In genomic region chr19:10403137-10404021, GRCh38 we compare ENCODE assay signal across 8 cellular contexts. TPM values are rescaled to one million over a fixed set of nuclear protein-coding genes. Genes with fewer than 3 reads are reported as not detected.
DNase-seq lines count a peak whose midpoint lies in the region; ATAC-seq and TF ChIP-seq lines count a peak whose summit lies in the region.

Gene CDC37 (minus strand): TSS chr19:10403542. CDS start chr19:10403479, 63 bp downstream.

- H3K27ac Mint-ChIP-seq in activated T-helper 2 cell treated with anti-CD3 and anti-CD28 coated beads, Interferon-gamma antibody, Interleukin-2, Interleukin-4, amounts not matched to agents 10 μg/mL and 5 μg/mL and 100 μg/mL, durations not matched to agents 14 hours and 24 hours and 36 hours, result peak within 1 kb of the TSS; percentile 87
- H3K27ac Mint-ChIP-seq in nephron, result peak within 1 kb of the TSS; percentile 81 to 89 (median 88)

- ATAC-seq in RWPE2 (ENCODE audit: low read depth), result peak; percentile 82
- peak; percentile 85 for ATAC-seq in stimulated activated naive CD8-positive, alpha-beta T cell treated with anti-CD3 and anti-CD28 coated beads, Interleukin-15, Interleukin-2, amounts not matched to agents 100 U/mL and 50 U/mL, for 24 hours

- intact Hi-C loops in activated T-helper 2 cell treated with anti-CD3 and anti-CD28 coated beads, Interferon-gamma antibody, Interleukin-2, Interleukin-4, amounts not matched to agents 10 μg/mL and 5 μg/mL and 100 μg/mL, durations not matched to agents 14 hours and 24 hours and 36 hours (cut with micrococcal nuclease), result loop anchor here (1.0 to 10.0 kb wide), 7 partner anchors 9 to 251 kb away; partner anchors contain the start of genes ILF3 and KRI1

- peak within 1 kb of the TSS; percentile 95 for H3K4me3 ChIP-seq in Loucy (ENCODE audit: low read length, poor library complexity, severe bottlenecking)
- H3K4me3 ChIP-seq in RWPE2 (ENCODE audit: severe bottlenecking), result peak within 1 kb of the TSS; percentile 78

- H3K9me3 Mint-ChIP-seq in activated T-helper 2 cell treated with anti-CD3 and anti-CD28 coated beads, Interferon-gamma antibody, Interleukin-2, Interleukin-4, amounts not matched to agents 10 μg/mL and 5 μg/mL and 100 μg/mL, durations not matched to agents 14 hours and 24 hours and 36 hours, result no peaks in the 10 kb centered on the region
- no peaks in the 10 kb centered on the region for H3K9me3 Mint-ChIP-seq in nephron

- H3K79me2 ChIP-seq in Loucy (ENCODE audit: insufficient read depth, low read length), result peaks cover 49% of the 10 kb centered on the region

- DNase-seq in EH (ENCODE audit: low read depth) (peak; percentile 96), H4 (ENCODE audit: low spot score) (peak; percentile 93), RWPE2 (ENCODE audit: low spot score) (peak; percentile 93), fibroblast of peridontal ligament (ENCODE audit: extremely low read depth) (peak; percentile 95)
- DNase-seq in activated T-helper 2 cell treated with anti-CD3 and anti-CD28 coated beads, Interferon-gamma antibody, Interleukin-2, Interleukin-4, amounts not matched to agents 10 μg/mL and 5 μg/mL and 100 μg/mL, durations not matched to agents 14 hours and 24 hours and 36 hours (ENCODE audit: low spot score), result peak; percentile 98
- peak; percentile 99 for DNase-seq in stimulated activated naive CD8-positive, alpha-beta T cell treated with anti-CD3 and anti-CD28 coated beads, Interleukin-15, Interleukin-2, amounts not matched to agents 100 U/mL and 50 U/mL, for 24 hours

- peak within 1 kb of the TSS; percentile 98 for H3K4me2 ChIP-seq in Loucy (ENCODE audit: low read depth, low read length, poor library complexity, severe bottlenecking)

- H3K9ac ChIP-seq in Loucy (ENCODE audit: low read depth, low read length, poor library complexity, severe bottlenecking), result peak within 1 kb of the TSS; percentile 93

- peak within 1 kb of the TSS; percentile 96 for H3K4me3 Mint-ChIP-seq in activated T-helper 2 cell treated with anti-CD3 and anti-CD28 coated beads, Interferon-gamma antibody, Interleukin-2, Interleukin-4, amounts not matched to agents 10 μg/mL and 5 μg/mL and 100 μg/mL, durations not matched to agents 14 hours and 24 hours and 36 hours (ENCODE audit: low read depth)
- peak within 1 kb of the TSS; percentile 98 to 99 (median 99) for H3K4me3 Mint-ChIP-seq in nephron

- peaks cover 30% of the 10 kb centered on the region for H3K4me1 ChIP-seq in Loucy (ENCODE audit: insufficient read depth, low read length, poor library complexity, severe bottlenecking)
- H3K4me1 ChIP-seq in RWPE2 (ENCODE audit: insufficient read depth, poor library complexity, severe bottlenecking), result peaks cover 9% of the 10 kb centered on the region

- H3K9me3 ChIP-seq in Loucy (ENCODE audit: insufficient read depth, low read depth, low read length) (no peaks in the 10 kb centered on the region), RWPE2 (ENCODE audit: severe bottlenecking) (no peaks in the 10 kb centered on the region)

- no peaks in the 10 kb centered on the region for H3K9me2 ChIP-seq in Loucy (replicated peaks; ENCODE audit: low read depth, low read length)

- H3K27me3 Mint-ChIP-seq in activated T-helper 2 cell treated with anti-CD3 and anti-CD28 coated beads, Interferon-gamma antibody, Interleukin-2, Interleukin-4, amounts not matched to agents 10 μg/mL and 5 μg/mL and 100 μg/mL, durations not matched to agents 14 hours and 24 hours and 36 hours (ENCODE audit: low read depth), result no peaks in the 10 kb centered on the region
- peaks cover 48% of the 10 kb centered on the region for H3K27me3 Mint-ChIP-seq in nephron (ENCODE audit: low read depth)

- H3K36me3 ChIP-seq in Loucy (ENCODE audit: insufficient read depth, low read length), result no peaks in the 10 kb centered on the region
- H3K36me3 ChIP-seq in RWPE2 (ENCODE audit: low read depth), result peaks cover 26% of the 10 kb centered on the region

- H3K27ac ChIP-seq in RWPE2 (ENCODE audit: poor library complexity, severe bottlenecking), result peak within 1 kb of the TSS; percentile 66

- H4K20me1 ChIP-seq in Loucy (ENCODE audit: insufficient read depth, low read length, poor library complexity, severe bottlenecking), result peaks cover 40% of the 10 kb centered on the region

- H3K27me3 ChIP-seq in Loucy (ENCODE audit: insufficient read depth, low read length, poor library complexity, severe bottlenecking) (no peaks in the 10 kb centered on the region), RWPE2 (ENCODE audit: insufficient read depth, poor library complexity, severe bottlenecking) (peaks cover 11% of the 10 kb centered on the region)

- H3F3A ChIP-seq in Loucy (ENCODE audit: low read depth), result peaks cover 8% of the 10 kb centered on the region; the same call in 1 of the 2 replicates

- no peak for TF ChIP-seq CTCF in Loucy (conservative IDR thresholded peaks at IDR 0.05; ENCODE audit: low read length)
- no peak for TF ChIP-seq CTCF in RWPE2 (IDR thresholded peaks at IDR 0.05; ENCODE audit: poor library complexity, severe bottlenecking)
- no peak for TF ChIP-seq CTCF in nephron (IDR thresholded peaks at IDR 0.05; ENCODE audit: unreplicated experiment in 3 of 3)

- peaks cover 43% of the 10 kb centered on the region for H3K36me3 Mint-ChIP-seq in activated T-helper 2 cell treated with anti-CD3 and anti-CD28 coated beads, Interferon-gamma antibody, Interleukin-2, Interleukin-4, amounts not matched to agents 10 μg/mL and 5 μg/mL and 100 μg/mL, durations not matched to agents 14 hours and 24 hours and 36 hours (ENCODE audit: low read depth)
- H3K36me3 Mint-ChIP-seq in nephron (ENCODE audit: low read depth), result peaks cover 6% of the 10 kb centered on the region

- peaks cover 41% of the 10 kb centered on the region for H3K4me1 Mint-ChIP-seq in activated T-helper 2 cell treated with anti-CD3 and anti-CD28 coated beads, Interferon-gamma antibody, Interleukin-2, Interleukin-4, amounts not matched to agents 10 μg/mL and 5 μg/mL and 100 μg/mL, durations not matched to agents 14 hours and 24 hours and 36 hours (ENCODE audit: low read depth)
- H3K4me1 Mint-ChIP-seq in nephron, result peaks cover 22% of the 10 kb centered on the region

- H2AFZ ChIP-seq in Loucy (ENCODE audit: low read length), result peak within 1 kb of the TSS; percentile 93

RNA-seq across cellular contexts. Expression of gene CDC37, which starts in this region (rescaled TPM):
- 105 and 132 TPM in 2 replicates for total RNA-seq in H4 (2014; rRNA removed; shearing (Covaris generic))
- total RNA-seq in activated T-helper 2 cell treated with anti-CD3 and anti-CD28 coated beads, Interferon-gamma antibody, Interleukin-2, Interleukin-4, amounts not matched to agents 10 μg/mL and 5 μg/mL and 100 μg/mL, durations not matched to agents 14 hours and 24 hours and 36 hours, result 285 and 300 TPM in 2 replicates

Comparison
In these comparisons a context has a peak if more than half of its experiments do, and no peak if none do; other contexts are left out.
1. Peak in every context shown above with its lines: DNase-seq, ATAC-seq, H3K4me3 ChIP-seq and H3K27ac ChIP-seq.